1 cellular context compared by ENCODE assay signal in genomic region chr3:124565013-124565412, GRCh38.
TF ChIP-seq lines count a peak whose summit lies in the region.

No MANE protein-coding gene starts in this region.

TF ChIP-seq in HepG2, 621 proteins besides CTCF, POLR2A, EP300 and RAD21 (continued from another document and continues in another):
- TF ChIP-seq THRA (CRISPR knock-in tag; IDR thresholded peaks at IDR 0.05; ENCODE audit: borderline replicate concordance) (no peak), ZNF564 (CRISPR knock-in tag; IDR thresholded peaks at IDR 0.05) (no peak), ZNF543 (CRISPR knock-in tag; IDR thresholded peaks at IDR 0.05) (no peak), MXD3 (CRISPR knock-in tag; IDR thresholded peaks at IDR 0.05) (no peak), HIC2 (CRISPR knock-in tag; IDR thresholded peaks at IDR 0.05; ENCODE audit: low read depth) (no peak), KMT2B (CRISPR knock-in tag; IDR thresholded peaks at IDR 0.05) (0 out of 2 replicates have a peak, but pooled peaks have one; percentile 45), HDAC1 (CRISPR knock-in tag; IDR thresholded peaks at IDR 0.05) (no peak), BCL6 (CRISPR knock-in tag; IDR thresholded peaks at IDR 0.05) (peak; percentile 83), PBX3 (CRISPR knock-in tag; IDR thresholded peaks at IDR 0.05; ENCODE audit: borderline replicate concordance) (no peak), FOXP1 (IDR thresholded peaks at IDR 0.05) (no peak), FOXP1 (CRISPR knock-in tag; IDR thresholded peaks at IDR 0.05) (no peak), ZNF720 (CRISPR knock-in tag; IDR thresholded peaks at IDR 0.05) (no peak), PCBP1 (IDR thresholded peaks at IDR 0.05; ENCODE audit: borderline replicate concordance, low read depth, low read length) (no peak), SIX4 (CRISPR knock-in tag; IDR thresholded peaks at IDR 0.05) (no peak), ZNF3 (CRISPR knock-in tag; IDR thresholded peaks at IDR 0.05) (no peak), U2AF1 (optimal IDR thresholded peaks at IDR 0.05; ENCODE audit: low read depth, low read length) (no peak), ATM (IDR thresholded peaks at IDR 0.05; ENCODE audit: borderline replicate concordance) (no peak), ZNF180 (CRISPR knock-in tag; IDR thresholded peaks at IDR 0.05; ENCODE audit: borderline replicate concordance, low read depth) (no peak), EEA1 (CRISPR knock-in tag; IDR thresholded peaks at IDR 0.05; ENCODE audit: borderline replicate concordance) (no peak), FOXM1 (CRISPR knock-in tag; IDR thresholded peaks at IDR 0.05) (no peak), ZNF775 (CRISPR knock-in tag; IDR thresholded peaks at IDR 0.05; ENCODE audit: borderline replicate concordance) (no peak), SIN3B (IDR thresholded peaks at IDR 0.05; ENCODE audit: low read length) (no peak), SRY (CRISPR knock-in tag; IDR thresholded peaks at IDR 0.05) (no peak), SMARCC2 (IDR thresholded peaks at IDR 0.05) (no peak), ZNF205 (CRISPR knock-in tag; IDR thresholded peaks at IDR 0.05) (no peak), ZFP62 (CRISPR knock-in tag; IDR thresholded peaks at IDR 0.05) (no peak), HINFP (CRISPR knock-in tag; IDR thresholded peaks at IDR 0.05; ENCODE audit: low read depth) (no peak), ZSCAN5A (CRISPR knock-in tag; IDR thresholded peaks at IDR 0.05; ENCODE audit: borderline replicate concordance) (no peak), TOE1 (CRISPR knock-in tag; IDR thresholded peaks at IDR 0.05) (no peak), NR2F1 (CRISPR knock-in tag; IDR thresholded peaks at IDR 0.05) (no peak), NONO (IDR thresholded peaks at IDR 0.05) (no peak), NONO (CRISPR knock-in tag; conservative IDR thresholded peaks at IDR 0.05) (no peak), MXD1 (CRISPR knock-in tag; IDR thresholded peaks at IDR 0.05) (no peak), ELF3 (CRISPR knock-in tag; IDR thresholded peaks at IDR 0.05) (0 out of 2 replicates have a peak, but pooled peaks have one; percentile 32), ZNF335 (CRISPR knock-in tag; IDR thresholded peaks at IDR 0.05) (no peak), CBX2 (IDR thresholded peaks at IDR 0.05; ENCODE audit: low read depth, low read length) (no peak), CBX2 (CRISPR knock-in tag; IDR thresholded peaks at IDR 0.05; ENCODE audit: low read depth) (no peak), ZNF770 (CRISPR knock-in tag; IDR thresholded peaks at IDR 0.05) (peak; percentile 30; the same call in 1 of the 2 replicates), ZNF839 (CRISPR knock-in tag; IDR thresholded peaks at IDR 0.05; ENCODE audit: borderline replicate concordance) (no peak), GPBP1L1 (CRISPR knock-in tag; IDR thresholded peaks at IDR 0.05) (no peak), RCOR2 (CRISPR knock-in tag; IDR thresholded peaks at IDR 0.05) (no peak), SNAPC5 (CRISPR knock-in tag; IDR thresholded peaks at IDR 0.05; ENCODE audit: borderline replicate concordance) (no peak), HNF4A (CRISPR knock-in tag; IDR thresholded peaks at IDR 0.05) (peak; percentile 11; the same call in 1 of the 2 replicates), MXI1 (IDR thresholded peaks at IDR 0.05; ENCODE audit: borderline replicate concordance, low read depth, low read length) (no peak), USF2 (IDR thresholded peaks at IDR 0.05; ENCODE audit: low read depth, low read length) (no peak), USF2 (CRISPR knock-in tag; IDR thresholded peaks at IDR 0.05; ENCODE audit: borderline replicate concordance) (no peak), CHD2 (IDR thresholded peaks at IDR 0.05; ENCODE audit: low read depth, low read length) (no peak), ZNF160 (CRISPR knock-in tag; IDR thresholded peaks at IDR 0.05) (no peak), ZNF709 (CRISPR knock-in tag; IDR thresholded peaks at IDR 0.05) (no peak)
